7 cellular contexts compared by ENCODE assay signal in the genomic region with DNA sequence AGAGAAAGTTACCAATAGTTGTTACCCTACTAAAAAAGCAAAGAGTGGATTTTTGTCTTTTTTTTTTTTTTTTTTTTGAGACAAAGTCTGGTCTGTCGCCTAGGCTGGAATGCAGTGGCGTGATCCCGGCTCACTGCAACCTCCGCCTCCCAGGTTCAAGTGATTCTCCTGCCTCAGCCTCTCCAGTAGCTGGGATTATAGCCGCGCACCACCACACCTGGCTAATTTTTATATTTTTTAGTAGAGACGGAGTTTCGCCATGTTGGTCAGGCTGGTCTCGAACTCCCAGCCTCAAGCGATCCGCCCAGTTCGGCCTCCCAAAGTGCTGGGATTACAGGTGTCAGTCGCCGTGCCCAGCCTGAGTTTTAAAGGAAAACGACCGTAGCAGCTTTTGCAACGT. TPM values are rescaled to one million over a fixed set of nuclear protein-coding genes. Genes with fewer than 3 reads are reported as not detected.
DNase-seq lines count a peak whose midpoint lies in the region; ATAC-seq and TF ChIP-seq lines count a peak whose summit lies in the region.
"Not testable (repeated sequence)": the region's sequence is repeated elsewhere in the genome, so short reads cannot be mapped to it uniquely, and the experiment has no call there.

No MANE protein-coding gene starts in this region.

- TF ChIP-seq CTCF in DND-41 (IDR thresholded peaks at IDR 0.05; ENCODE audit: borderline replicate concordance, extremely low read depth, low read length, poor library complexity, severe bottlenecking); MM.1S (IDR thresholded peaks at IDR 0.05; ENCODE audit: low read length); brain microvascular endothelial cell (IDR thresholded peaks at IDR 0.05; ENCODE audit: low read depth, low read length, missing control alignments); fibroblast of pulmonary artery (IDR thresholded peaks at IDR 0.05; ENCODE audit: low read length, missing control alignments); gastrocnemius medialis (IDR thresholded peaks at IDR 0.05 in 4 of 5, conservative IDR thresholded peaks at IDR 0.05 in 1 of 5): not testable (repeated sequence)

- H3K4me1 ChIP-seq in DND-41 (ENCODE audit: insufficient read depth, low read length) (peaks cover 68% of the 10 kb centered on the region), MM.1S (ENCODE audit: low read length) (peaks cover 24% of the 10 kb centered on the region), gastrocnemius medialis (peaks cover 60% of the 10 kb centered on the region in 2 donors)
- H3K4me1 ChIP-seq in mesendoderm (ENCODE audit: control insufficient read depth, low read depth, low read length): not testable (repeated sequence)

- peaks cover 77% of the 10 kb centered on the region for H3K4me1 Mint-ChIP-seq in activated CD4-positive, alpha-beta T cell treated with anti-CD3 and anti-CD28 coated beads, Interleukin-2, amount 10 ng/mL, durations not matched to agents 7 days and 5 days

- H3K4me2 ChIP-seq in DND-41 (ENCODE audit: insufficient read depth, low read length) (peak overlapping the region; percentile 87), MM.1S (ENCODE audit: low read depth, low read length) (peak overlapping the region; percentile 89)
- H3K4me2 ChIP-seq in mesendoderm (ENCODE audit: low read length): not testable (repeated sequence)

- H3K27me3 Mint-ChIP-seq in activated CD4-positive, alpha-beta T cell treated with anti-CD3 and anti-CD28 coated beads, Interleukin-2, amount 10 ng/mL, durations not matched to agents 7 days and 5 days: not testable (repeated sequence)

- H2BK120ac ChIP-seq in mesendoderm (ENCODE audit: low read depth, low read length): not testable (repeated sequence)

- not testable (repeated sequence) for H3K56ac ChIP-seq in mesendoderm (ENCODE audit: low read length)

- H2AK5ac ChIP-seq in mesendoderm (ENCODE audit: low read length): not testable (repeated sequence)

- not testable (repeated sequence) for H4K5ac ChIP-seq in mesendoderm (ENCODE audit: low read length)

- intact Hi-C loops in gastrocnemius medialis (cut with DNase I; ENCODE audit: low total_unique reads): loop anchor here (5.0 kb wide), 1 partner anchor 145 kb away; the partner anchor contains the start of gene ANKRD13C

- H3K9me2 ChIP-seq in MM.1S (replicated peaks; ENCODE audit: insufficient read depth, low read length): not testable (repeated sequence)

- CTCF ChIA-PET in activated CD4-positive, alpha-beta T cell treated with anti-CD3 and anti-CD28 coated beads, Interleukin-2, amount 10 ng/mL, durations not matched to agents 7 days and 5 days (lab: Charles Lee): interaction anchor here (0.6 to 2.4 kb wide), 5 partner anchors 10 to 874 kb away, joined by 3 to 11 read pairs (median 3); partner anchors contain the start of genes SRSF11 and ZRANB2

- not testable (repeated sequence) for TF ChIP-seq POLR2A in gastrocnemius medialis (IDR thresholded peaks at IDR 0.05)

- ATAC-seq in DND-41 (ENCODE audit: insufficient read depth, low read depth); gastrocnemius medialis: not testable (repeated sequence)

- not testable (repeated sequence) for H3K4ac ChIP-seq in mesendoderm (ENCODE audit: low read depth, low read length)

- H3K9me3 ChIP-seq in DND-41 (ENCODE audit: insufficient read depth, low read length, severe bottlenecking); MM.1S (replicated peaks; ENCODE audit: insufficient read depth, low read length); gastrocnemius medialis: not testable (repeated sequence)

- H3K9ac ChIP-seq in DND-41 (ENCODE audit: low read depth, low read length): peak overlapping the region; percentile 73
- peak overlapping the region; percentile 89; the same call in 1 of the 2 replicates for H3K9ac ChIP-seq in MM.1S (ENCODE audit: low read length)
- peak overlapping the region; percentile 96 for H3K9ac ChIP-seq in mesendoderm (ENCODE audit: low read length)

- WGBS in mesendoderm (ENCODE audit: extremely low coverage, insufficient coverage, low lambda C conversion rate): no CpG with 5 or more reads among the region's 17 CpGs

- peak overlapping the region; percentile 96 to 97; a peak in 3 of 4 replicates for H3K4me3 ChIP-seq in DND-41 (ENCODE audit: low read depth in 1 of 2, low read length in 2 of 2)
- peak overlapping the region; percentile 93 for H3K4me3 ChIP-seq in MM.1S (ENCODE audit: low read length)
- H3K4me3 ChIP-seq in brain microvascular endothelial cell (ENCODE audit: low read depth, low read length): peak overlapping the region; percentile 96
- H3K4me3 ChIP-seq in fibroblast of pulmonary artery (replicated peaks; ENCODE audit: low read depth, low read length): peak overlapping the region; percentile 99
- H3K4me3 ChIP-seq in mesendoderm (ENCODE audit: low read length): not testable (repeated sequence)
- peak overlapping the region; percentile 71 to 92 (median 82) for H3K4me3 ChIP-seq in gastrocnemius medialis

- not testable (repeated sequence) for H3K27me3 ChIP-seq in DND-41 (ENCODE audit: insufficient read depth, low read length, poor library complexity); MM.1S (replicated peaks; ENCODE audit: insufficient read depth, low read length); brain microvascular endothelial cell (replicated peaks); mesendoderm (ENCODE audit: insufficient read depth, low read length, poor library complexity); gastrocnemius medialis

- H3K79me2 ChIP-seq in DND-41 (ENCODE audit: insufficient read depth, low read length) (peaks cover 100% of the 10 kb centered on the region), MM.1S (ENCODE audit: low read length) (peaks cover 98% of the 10 kb centered on the region), mesendoderm (ENCODE audit: control insufficient read depth, insufficient read depth, low read length) (peaks cover 54% of the 10 kb centered on the region)

- peaks cover 28% of the 10 kb centered on the region for H3K36me3 Mint-ChIP-seq in activated CD4-positive, alpha-beta T cell treated with anti-CD3 and anti-CD28 coated beads, Interleukin-2, amount 10 ng/mL, durations not matched to agents 7 days and 5 days (ENCODE audit: low read depth)

- H3K36me3 ChIP-seq in DND-41 (ENCODE audit: insufficient read depth, low read length): peaks cover 26% of the 10 kb centered on the region
- H3K36me3 ChIP-seq in MM.1S (replicated peaks; ENCODE audit: insufficient read depth, low read length); brain microvascular endothelial cell (replicated peaks); mesendoderm (ENCODE audit: control insufficient read depth, insufficient read depth, low read length); gastrocnemius medialis: not testable (repeated sequence)

- in situ Hi-C loops in brain microvascular endothelial cell (cut with HindIII; ENCODE audit: low pct_ligation_motif_present, low sequenced_read_pairs): not testable (repeated sequence)
- in situ Hi-C loops in gastrocnemius medialis (cut with MboI; ENCODE audit: low sequenced_read_pairs in 4 of 4): loop anchor here in 1 of 4 donors (10.0 kb wide), 1 partner anchor 208 kb away; the partner anchor contains the start of gene CTH

- H3K9me3 Mint-ChIP-seq in activated CD4-positive, alpha-beta T cell treated with anti-CD3 and anti-CD28 coated beads, Interleukin-2, amount 10 ng/mL, durations not matched to agents 7 days and 5 days: not testable (repeated sequence)

- not testable (repeated sequence) for H3K18ac ChIP-seq in mesendoderm (ENCODE audit: low read length)

- H2AFZ ChIP-seq in DND-41 (ENCODE audit: low read depth, low read length); MM.1S (ENCODE audit: low read length): not testable (repeated sequence)

- H3K23ac ChIP-seq in mesendoderm (ENCODE audit: low read length): not testable (repeated sequence)

- POLR2A ChIA-PET in activated CD4-positive, alpha-beta T cell treated with anti-CD3 and anti-CD28 coated beads, Interleukin-2, amount 10 ng/mL, durations not matched to agents 7 days and 5 days (lab: Charles Lee): not testable (repeated sequence)

- not testable (repeated sequence) for H2BK15ac ChIP-seq in mesendoderm (replicated peaks; ENCODE audit: low read depth)

- H3F3A ChIP-seq in MM.1S (ENCODE audit: insufficient read depth, low read length): not testable (repeated sequence)

- H4K20me1 ChIP-seq in DND-41 (ENCODE audit: insufficient read depth, low read length): peaks cover 12% of the 10 kb centered on the region
- H4K20me1 ChIP-seq in MM.1S (ENCODE audit: insufficient read depth, low read length): not testable (repeated sequence)

- not testable (repeated sequence) for H2BK5ac ChIP-seq in mesendoderm (ENCODE audit: low read length)

- H4K8ac ChIP-seq in mesendoderm (ENCODE audit: low read depth, low read length): peak overlapping the region; percentile 76

- H3K27ac ChIP-seq in DND-41 (ENCODE audit: low read length) (peak overlapping the region; percentile 91; the same call in 1 of the 2 replicates), gastrocnemius medialis (peak overlapping the region; percentile 88 to 95 (median 92))
- not testable (repeated sequence) for H3K27ac ChIP-seq in MM.1S (ENCODE audit: low read length); brain microvascular endothelial cell; mesendoderm (ENCODE audit: low read depth, low read length)

- peak overlapping the region; percentile 100 for H3K4me3 Mint-ChIP-seq in activated CD4-positive, alpha-beta T cell treated with anti-CD3 and anti-CD28 coated beads, Interleukin-2, amount 10 ng/mL, durations not matched to agents 7 days and 5 days

- not testable (repeated sequence) for H3K79me1 ChIP-seq in mesendoderm (ENCODE audit: low read length)

- not testable (repeated sequence) for DNase-seq in DND-41; MM.1S; activated CD4-positive, alpha-beta T cell treated with anti-CD3 and anti-CD28 coated beads, Interleukin-2, amount 10 ng/mL, durations not matched to agents 7 days and 5 days; brain microvascular endothelial cell; fibroblast of pulmonary artery (ENCODE audit: low read depth); mesendoderm; gastrocnemius medialis

- H3K27ac Mint-ChIP-seq in activated CD4-positive, alpha-beta T cell treated with anti-CD3 and anti-CD28 coated beads, Interleukin-2, amount 10 ng/mL, durations not matched to agents 7 days and 5 days: peak overlapping the region; percentile 100

RNA-seq across cellular contexts. Expression of gene LRRC40, which starts 1.5 kb away (rescaled TPM):
- 10 to 100 TPM; 19.4 to 24.7 TPM for total RNA-seq in activated CD4-positive, alpha-beta T cell treated with anti-CD3 and anti-CD28 coated beads, Interleukin-2, amount 10 ng/mL, durations not matched to agents 7 days and 5 days
- polyA plus RNA-seq in mesendoderm (2013, experiment 1 of 2): 34.9 TPM
- 34.6 TPM for polyA plus RNA-seq in mesendoderm (2013, experiment 2 of 2)
- 10 to 100 TPM in 1 of 4 donors, 1 to 10 TPM in 3; 6.5 to 10.5 (median 9.3) TPM for total RNA-seq in gastrocnemius medialis

RNA-seq across cellular contexts. Expression of gene SRSF11, which starts 14.3 kb away (rescaled TPM):
- total RNA-seq in activated CD4-positive, alpha-beta T cell treated with anti-CD3 and anti-CD28 coated beads, Interleukin-2, amount 10 ng/mL, durations not matched to agents 7 days and 5 days: 100 to 1,000 TPM; 188 to 204 TPM
- 390 TPM for polyA plus RNA-seq in mesendoderm (2013, experiment 1 of 2)
- 405 TPM for polyA plus RNA-seq in mesendoderm (2013, experiment 2 of 2)
- total RNA-seq in gastrocnemius medialis: 100 to 1,000 TPM in 1 of 4 donors, 10 to 100 TPM in 3; 42.4 to 135 (median 52.2) TPM
